In the genomic region with DNA sequence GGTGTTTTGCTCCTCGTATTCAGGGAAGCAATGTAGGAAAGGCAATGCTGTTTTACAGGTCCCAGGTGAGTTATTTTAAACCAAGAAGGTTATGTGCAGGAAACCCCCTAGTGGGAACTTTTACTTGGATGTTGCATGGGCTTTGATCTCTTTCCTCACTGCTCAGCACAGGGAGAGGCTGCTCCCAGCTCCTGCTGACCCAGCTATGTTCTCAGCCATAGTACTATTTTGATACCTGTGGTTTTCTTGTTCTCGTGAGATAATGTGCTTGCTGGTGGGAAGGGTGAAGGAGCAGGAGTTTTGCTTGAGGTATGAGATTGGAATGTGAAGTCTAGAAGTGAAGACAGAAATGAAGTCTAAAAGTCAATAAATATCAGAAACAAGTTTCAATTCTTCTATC, we compare ENCODE assay signal across 18 cellular contexts.
DNase-seq lines count a peak whose midpoint lies in the region; TF ChIP-seq lines count a peak whose summit lies in the region.
"Had no signal": no experiment of that assay in that cellular context is flagged by ENCODE, and none has a peak within 500 bp of the region (broad histone marks: within the 10 kb centered on the region; RNA-seq: fewer than 3 reads in every experiment).

No MANE protein-coding gene starts in this region.

- no peak overlapping the region for H3T11ph ChIP-seq in H9 (ENCODE audit: low read length)

- no peaks in the 10 kb centered on the region for H3K27me3 ChIP-seq in H9 (ENCODE audit: insufficient read depth, low read length)
- H3K27me3 ChIP-seq in GM23248 (replicated peaks; ENCODE audit: insufficient read depth), result no peaks in the 10 kb centered on the region

- H3K9me3 Mint-ChIP-seq in H9, result peaks cover 2 to 7% of the 10 kb centered on the region in 2 experiments

- no peaks in the 10 kb centered on the region for H3K36me3 ChIP-seq in GM23248 (ENCODE audit: low read depth)

- peak overlapping the region in 2 of 3 experiments; percentile 6 to 9; a peak in 4 of 7 replicates for H3K27ac Mint-ChIP-seq in H9
- H3K27ac Mint-ChIP-seq: CD14-positive monocyte had no signal

- no peak overlapping the region for H4K8ac ChIP-seq in H9 (replicated peaks; ENCODE audit: insufficient read length, low read depth, low read length)

- H3K9me2 ChIP-seq in GM23248 (ENCODE audit: insufficient read depth), result no peaks in the 10 kb centered on the region

- no peak overlapping the region for H3K18ac ChIP-seq in H9 (ENCODE audit: insufficient read length, low read depth, low read length)

- no peak overlapping the region for H4K5ac ChIP-seq in H9 (ENCODE audit: insufficient read length, low read depth, low read length)

- H2BK15ac ChIP-seq in H9 (ENCODE audit: low read depth, low read length), result no peak overlapping the region

- peaks cover 2% of the 10 kb centered on the region; the same call in 1 of the 2 replicates for H3K27me3 Mint-ChIP-seq in H9 (ENCODE audit: low read depth)

- H3K4me1 Mint-ChIP-seq in H9, result peaks cover 14 to 21% of the 10 kb centered on the region in 2 experiments
- H3K4me1 Mint-ChIP-seq: CD14-positive monocyte had no signal

- H2BK120ac ChIP-seq in H9 (ENCODE audit: low read depth, low read length, poor library complexity, severe bottlenecking), result no peak overlapping the region

- no peak overlapping the region for H3K14ac ChIP-seq in H9 (ENCODE audit: insufficient read depth, low read length)

- H3K36me3 Mint-ChIP-seq in H9 (ENCODE audit: insufficient read depth in 1 of 3, low read depth in 3 of 3), result peaks cover 0 to 2% (median 0%) of the 10 kb centered on the region in 3 experiments; a peak in 2 of 7 replicates
- H3K36me3 Mint-ChIP-seq: CD14-positive monocyte had no signal

- in situ Hi-C loops in GM23248 (cut with MboI), result no loop called here

- H3K9ac ChIP-seq in H9 (ENCODE audit: extremely low read depth, insufficient read length, low read length) (no peak overlapping the region), GM23248 (no peak overlapping the region)

- H3K4me2 ChIP-seq in H9 (ENCODE audit: insufficient read depth, insufficient read length, low read length), result no peak overlapping the region
- no peak overlapping the region for H3K4me2 ChIP-seq in GM23248 (ENCODE audit: unreplicated experiment)

- H3K4me3 ChIP-seq in GM23248, result no peak overlapping the region
- H3K4me3 ChIP-seq: GM12878 had no signal

- H3K4me1 ChIP-seq in H9 (ENCODE audit: insufficient read depth, low read length) (peaks cover 1% of the 10 kb centered on the region; the same call in 1 of the 2 replicates), GM23248 (ENCODE audit: insufficient read depth) (peaks cover 6% of the 10 kb centered on the region; the same call in 1 of the 2 replicates)
- H3K4me1 ChIP-seq: Caco-2 had no signal

- no peaks in the 10 kb centered on the region; the same call in 1 of the 2 replicates for H3K79me2 ChIP-seq in H9 (ENCODE audit: insufficient read depth, low read length)
- H3K79me2 ChIP-seq in GM23248 (ENCODE audit: insufficient read depth), result no peaks in the 10 kb centered on the region

- H2BK20ac ChIP-seq in H9 (ENCODE audit: low read depth, low read length, poor library complexity, severe bottlenecking), result no peak overlapping the region

- H3K4ac ChIP-seq in H9 (ENCODE audit: low read depth, low read length), result no peak overlapping the region

- no peak overlapping the region for H2BK12ac ChIP-seq in H9 (ENCODE audit: insufficient read length, low read depth, low read length)

- H3K4me3 Mint-ChIP-seq in H9, result no peak overlapping the region; a peak in 1 of 5 replicates
- H3K4me3 Mint-ChIP-seq: CD14-positive monocyte had no signal

- no peak overlapping the region for H3K27ac ChIP-seq in H9 (ENCODE audit: insufficient read length, low read depth, low read length)
- no peak overlapping the region for H3K27ac ChIP-seq in GM23248

- H3F3A ChIP-seq in GM23248 (ENCODE audit: insufficient read depth), result no peaks in the 10 kb centered on the region

- no peak overlapping the region for H3K23ac ChIP-seq in H9 (ENCODE audit: insufficient read length, low read depth, low read length)

- WGBS in H9 (ENCODE audit: extremely low coverage, insufficient read length, low lambda C conversion rate), result no CpG with 5 or more reads among the region's 2 CpGs
- WGBS in GM23248 (ENCODE audit: low coverage in 1 of 2, low lambda C conversion rate in 2 of 2, missing lambda C conversion rate in 2 of 2), 2 experiments, result 79 to 95% methylated on average over 2 of the region's 2 CpGs

- DNase-seq in H9 (peak; percentile 43), astrocyte of the hippocampus (ENCODE audit: low read depth, low spot score) (peak; percentile 10), iPS DF 4.7 (ENCODE audit: extremely low read depth, low spot score) (peak; percentile 69), renal cortical epithelial cell (ENCODE audit: low read depth) (peak; percentile 54), GM23248 (no peak)
- DNase-seq in activated CD4-positive, CD25-positive, alpha-beta regulatory T cell treated with anti-CD3 and anti-CD28 coated beads, Interleukin-2, amount 50 U/mL, for 72 hours, result no peak
- no peak for DNase-seq in stimulated activated CD4-positive, alpha-beta T cell treated with anti-CD3 and anti-CD28 coated beads, Interleukin-12 subunit alpha, Interleukin-12 subunit beta, amount 100 ng/mL, for 4 hours
- DNase-seq in activated effector memory CD4-positive, alpha-beta T cell treated with anti-CD3 and anti-CD28 coated beads, Interleukin-2, amount 50 U/mL, for 16 hours, result no peak
- DNase-seq: Caco-2, DMS53, GOT3, Kasumi-1, NCI-H1417, NCI-H1930, NCI-H510A treated with DMSO at 0.1 percent for 48 hours, Right ventricle myocardium superior had no signal

- H3K79me1 ChIP-seq in H9 (ENCODE audit: insufficient read depth, low read depth, low read length, poor library complexity, severe bottlenecking), result no peaks in the 10 kb centered on the region

- no peak overlapping the region for H3K56ac ChIP-seq in H9 (ENCODE audit: insufficient read length, low read depth, low read length)

- H2AFZ ChIP-seq in H9 (ENCODE audit: low read length) (no peak overlapping the region), GM23248 (no peak overlapping the region)

- H4K20me1 ChIP-seq in H9 (ENCODE audit: control insufficient read depth, insufficient read depth, insufficient read length) (no peaks in the 10 kb centered on the region), GM23248 (ENCODE audit: insufficient read depth) (no peaks in the 10 kb centered on the region)

- no peak for TF ChIP-seq CTCF in H9 (conservative IDR thresholded peaks at IDR 0.05)

- H2BK5ac ChIP-seq in H9 (ENCODE audit: insufficient read length, low read length), result no peak overlapping the region

- no peak overlapping the region for H4K91ac ChIP-seq in H9 (ENCODE audit: insufficient read length, low read depth, low read length)

- H3K9me3 ChIP-seq in H9 (ENCODE audit: control insufficient read depth, low read depth, low read length) (no peaks in the 10 kb centered on the region), GM23248 (ENCODE audit: low read depth) (no peaks in the 10 kb centered on the region)
- H3K9me3 ChIP-seq: Caco-2 had no signal

- no peaks in the 10 kb centered on the region for H3K23me2 ChIP-seq in H9 (ENCODE audit: insufficient read length, low read depth, low read length, poor library complexity, severe bottlenecking)

- H2AK5ac ChIP-seq in H9 (ENCODE audit: insufficient read length, low read length), result no peak overlapping the region

Comparison
In these comparisons a context has a peak if more than half of its experiments do, and no peak if none do; other contexts are left out.
1. DNase-seq: peak in H9 (single experiment), astrocyte of the hippocampus (single experiment), iPS DF 4.7 (single experiment) and renal cortical epithelial cell (single experiment); none in activated CD4-positive, CD25-positive, alpha-beta regulatory T cell treated with anti-CD3 and anti-CD28 coated beads, Interleukin-2, amount 50 U/mL, for 72 hours (single experiment), stimulated activated CD4-positive, alpha-beta T cell treated with anti-CD3 and anti-CD28 coated beads, Interleukin-12 subunit alpha, Interleukin-12 subunit beta, amount 100 ng/mL, for 4 hours (single experiment), activated effector memory CD4-positive, alpha-beta T cell treated with anti-CD3 and anti-CD28 coated beads, Interleukin-2, amount 50 U/mL, for 16 hours (single experiment) and GM23248 (single experiment).